In genomic region chr5:5687113-5687512, GRCh38 we compare ENCODE assay signal across 13 cellular contexts.
DNase-seq lines count a peak whose midpoint lies in the region; ATAC-seq and TF ChIP-seq lines count a peak whose summit lies in the region.
"Had no signal": no experiment of that assay in that cellular context is flagged by ENCODE, and none has a peak within 500 bp of the region (broad histone marks: within the 10 kb centered on the region; RNA-seq: fewer than 3 reads in every experiment).

No MANE protein-coding gene starts in this region.

- no peak overlapping the region for H3K4me3 Mint-ChIP-seq in nephron progenitor cell
- H3K4me3 Mint-ChIP-seq: CD4-positive, alpha-beta memory T cell; H9 had no signal

- peaks cover 9% of the 10 kb centered on the region for H3K9me3 Mint-ChIP-seq in nephron progenitor cell

- TF ChIP-seq CTCF in nephron progenitor cell (IDR thresholded peaks at IDR 0.05), result no peak

- DNase-seq in left ventricle myocardium superior, result no peak
- no peak for DNase-seq in right cardiac atrium
- DNase-seq in nephron progenitor cell, result no peak
- DNase-seq in NCI-H1694 (lab: John Stamatoyannopoulos, UW), result no peak
- DNase-seq: C1 segment of cervical spinal cord; Calu3; CD4-positive, alpha-beta memory T cell; COR-L47; DND-41; H9 had no signal

- H3K36me3 ChIP-seq in skeletal muscle tissue (ENCODE audit: control insufficient read depth in 3 of 3, insufficient read depth in 3 of 3, low read length in 3 of 3), result no peaks in the 10 kb centered on the region

- H3K9ac ChIP-seq in skeletal muscle tissue (ENCODE audit: low read depth in 1 of 3, low read length in 3 of 3), result peak overlapping the region in 1 of 3 donors; percentile 9

- H3K27me3 ChIP-seq in right cardiac atrium (ENCODE audit: control insufficient read depth, insufficient read depth) (no peaks in the 10 kb centered on the region), skeletal muscle tissue (ENCODE audit: control insufficient read depth in 3 of 3, insufficient read depth in 3 of 3, low read length in 3 of 3) (no peaks in the 10 kb centered on the region)

- peaks cover 5% of the 10 kb centered on the region for H3K4me1 ChIP-seq in right cardiac atrium (ENCODE audit: control insufficient read depth, insufficient read depth, low read length)
- peaks cover 10 to 37% (median 31%) of the 10 kb centered on the region in 3 donors for H3K4me1 ChIP-seq in skeletal muscle tissue (ENCODE audit: control insufficient read depth in 3 of 3, insufficient read depth in 3 of 3, low read length in 3 of 3)

- H3K27ac Mint-ChIP-seq in nephron progenitor cell, result peak overlapping the region; percentile 37
- H3K27ac Mint-ChIP-seq: CD4-positive, alpha-beta memory T cell; H9 had no signal

- WGBS in right cardiac atrium, result 88% methylated on average over 2 of the region's 2 CpGs

- H3K9me3 ChIP-seq in right cardiac atrium (ENCODE audit: control insufficient read depth, low read length) (peaks cover 7% of the 10 kb centered on the region), skeletal muscle tissue (ENCODE audit: control insufficient read depth in 3 of 3, low read length in 3 of 3) (no peaks in the 10 kb centered on the region)

- peak; percentile 45 for ATAC-seq in left ventricle myocardium superior
- no peak for ATAC-seq in right cardiac atrium
- ATAC-seq in HG03469 (IDR thresholded peaks at IDR 0.05; ENCODE audit: unreplicated experiment), result no peak
- ATAC-seq: HCT116 had no signal

- H3K27ac ChIP-seq in right cardiac atrium (ENCODE audit: low read length) (no peak overlapping the region), skeletal muscle tissue (ENCODE audit: low read depth, low read length) (peak overlapping the region; percentile 14)

- H3K4me3 ChIP-seq in right cardiac atrium (ENCODE audit: low read length), result no peak overlapping the region
- peak overlapping the region in 1 of 3 donors; percentile 3 for H3K4me3 ChIP-seq in skeletal muscle tissue (ENCODE audit: low read length in 3 of 3)

- no peaks in the 10 kb centered on the region for H3K36me3 Mint-ChIP-seq in nephron progenitor cell (ENCODE audit: low read depth)
- H3K36me3 Mint-ChIP-seq: CD4-positive, alpha-beta memory T cell had no signal

- intact Hi-C loops in left ventricle myocardium superior (cut with micrococcal nuclease), result no loop called here
- intact Hi-C loops in right cardiac atrium (cut with DNase I), result no loop called here

- H3K27me3 Mint-ChIP-seq in nephron progenitor cell (ENCODE audit: low read depth, poor library complexity), result peaks cover 3% of the 10 kb centered on the region

- peaks cover 52% of the 10 kb centered on the region for H3K4me1 Mint-ChIP-seq in nephron progenitor cell
- H3K4me1 Mint-ChIP-seq: CD4-positive, alpha-beta memory T cell had no signal
